ENCODE assay signal across 12 cellular contexts in the genomic region with DNA sequence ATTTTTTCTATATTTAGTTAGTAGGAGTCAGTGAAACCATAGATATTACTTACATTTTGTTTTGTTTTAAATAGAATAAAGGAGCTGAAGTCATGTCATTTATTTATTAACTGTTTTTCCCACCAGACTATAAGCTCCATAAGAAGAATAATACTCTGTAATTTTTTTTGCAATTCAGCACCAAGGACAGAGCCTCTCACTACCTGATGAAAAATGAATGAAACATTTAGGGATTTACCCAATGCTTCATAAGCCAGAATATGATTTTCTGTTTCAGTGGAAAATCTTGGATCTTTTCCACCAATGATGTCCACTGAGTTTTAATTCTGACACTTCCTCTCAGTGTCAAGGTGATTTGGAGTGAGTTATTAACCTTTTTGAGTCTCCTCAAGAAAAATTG.
A peak's percentile ranks its signal among the peaks of the same experiment; 100 is the strongest.
DNase-seq lines count a peak whose midpoint lies in the region; ATAC-seq lines count a peak whose summit lies in the region.
"Had no signal": no experiment of that assay in that cellular context is flagged by ENCODE, and none has a peak within 500 bp of the region (broad histone marks: within the 10 kb centered on the region; RNA-seq: fewer than 3 reads in every experiment).

No MANE protein-coding gene starts in this region.

- no peak for ATAC-seq in GM19023 (IDR thresholded peaks at IDR 0.05; ENCODE audit: unreplicated experiment)
- no peak for ATAC-seq in stimulated activated effector memory CD8-positive, alpha-beta T cell treated with anti-CD3 and anti-CD28 coated beads, Interleukin-12 subunit alpha, Interleukin-12 subunit beta, amount 100 ng/mL, for 72 hours
- ATAC-seq: lower lobe of right lung had no signal

- no peaks in the 10 kb centered on the region for H3K4me1 Mint-ChIP-seq in stimulated activated effector memory CD8-positive, alpha-beta T cell treated with anti-CD3 and anti-CD28 coated beads, Interleukin-12 subunit alpha, Interleukin-12 subunit beta, amount 100 ng/mL, for 72 hours
- H3K4me1 Mint-ChIP-seq: activated B cell treated with CpG ODN at 0.5 μM for 24 hours had no signal

- H3K36me3 Mint-ChIP-seq in stimulated activated effector memory CD8-positive, alpha-beta T cell treated with anti-CD3 and anti-CD28 coated beads, Interleukin-12 subunit alpha, Interleukin-12 subunit beta, amount 100 ng/mL, for 72 hours, result no peaks in the 10 kb centered on the region

- H3K27ac Mint-ChIP-seq in stimulated activated effector memory CD8-positive, alpha-beta T cell treated with anti-CD3 and anti-CD28 coated beads, Interleukin-12 subunit alpha, Interleukin-12 subunit beta, amount 100 ng/mL, for 72 hours, result no peak overlapping the region
- H3K27ac Mint-ChIP-seq: activated B cell treated with CpG ODN at 0.5 μM for 24 hours; activated naive CD4-positive, alpha-beta T cell treated with anti-CD3 and anti-CD28 coated beads for 36 hours had no signal

- peaks cover 19% of the 10 kb centered on the region for H3K9me3 Mint-ChIP-seq in stimulated activated effector memory CD8-positive, alpha-beta T cell treated with anti-CD3 and anti-CD28 coated beads, Interleukin-12 subunit alpha, Interleukin-12 subunit beta, amount 100 ng/mL, for 72 hours
- H3K9me3 Mint-ChIP-seq: activated B cell treated with CpG ODN at 0.5 μM for 24 hours had no signal

- no peak overlapping the region for H3K4me3 Mint-ChIP-seq in stimulated activated effector memory CD8-positive, alpha-beta T cell treated with anti-CD3 and anti-CD28 coated beads, Interleukin-12 subunit alpha, Interleukin-12 subunit beta, amount 100 ng/mL, for 72 hours
- H3K4me3 Mint-ChIP-seq: activated B cell treated with CpG ODN at 0.5 μM for 24 hours; activated naive CD4-positive, alpha-beta T cell treated with anti-CD3 and anti-CD28 coated beads for 36 hours had no signal

- in situ Hi-C loops in ACHN (cut with HindIII; ENCODE audit: low pct_ligation_motif_present, low pct_unique_long_range_greater_than_20kb, low sequenced_read_pairs), result no loop called here

- peak; percentile 43 for DNase-seq in ACHN
- peak; percentile 15 for DNase-seq in HT1080 (ENCODE audit: low read depth)
- DNase-seq in amniotic stem cell (lab: John Stamatoyannopoulos, UW), result peak; percentile 5
- peak; percentile 44 for DNase-seq in glomerular visceral epithelial cell (ENCODE audit: extremely low spot score)
- DNase-seq in stimulated activated effector memory CD8-positive, alpha-beta T cell treated with anti-CD3 and anti-CD28 coated beads, Interleukin-12 subunit alpha, Interleukin-12 subunit beta, amount 100 ng/mL, for 72 hours (ENCODE audit: low spot score in 2 of 2), result no peak
- no peak for DNase-seq in GM19240 (ENCODE audit: insufficient read length, low spot score)
- DNase-seq in OCI-M2 (lab: John Stamatoyannopoulos, UW; ENCODE audit: unreplicated experiment), result no peak
- DNase-seq: activated B cell treated with CpG ODN at 0.5 μM for 24 hours; activated naive CD4-positive, alpha-beta T cell treated with anti-CD3 and anti-CD28 coated beads for 36 hours; lower lobe of right lung; sigmoid colon had no signal

Comparison
In these comparisons a context has a peak if more than half of its experiments do, and no peak if none do; other contexts are left out.
1. DNase-seq: peak in ACHN (single experiment), HT1080 (single experiment), amniotic stem cell (single experiment) and glomerular visceral epithelial cell (single experiment); none in stimulated activated effector memory CD8-positive, alpha-beta T cell treated with anti-CD3 and anti-CD28 coated beads, Interleukin-12 subunit alpha, Interleukin-12 subunit beta, amount 100 ng/mL, for 72 hours (0 of 2), GM19240 (single experiment) and OCI-M2 (single experiment).